In genomic region chr13:96426160-96426559, GRCh38 we compare ENCODE assay signal across 21 cellular contexts.
DNase-seq lines count a peak whose midpoint lies in the region; ATAC-seq and TF ChIP-seq lines count a peak whose summit lies in the region.
"Had no signal": no experiment of that assay in that cellular context is flagged by ENCODE, and none has a peak within 500 bp of the region (broad histone marks: within the 10 kb centered on the region; RNA-seq: fewer than 3 reads in every experiment).

No MANE protein-coding gene starts in this region.

- no peak overlapping the region for H3K4me3 ChIP-seq in HEK293 (ENCODE audit: low read depth, low read length)
- H3K4me3 ChIP-seq in OCI-LY3 (ENCODE audit: low read length) = no peak overlapping the region
- H3K4me3 ChIP-seq: BLaER1 treated with 17β-estradiol and CSF1 and Interleukin-3, amounts not matched to agents 10 nM and 100 nM; MG63; PC-9 had no signal

- DNase-seq in NCI-H1105 (lab: John Stamatoyannopoulos, UW) (peak; percentile 55), NCI-H2081 treated with DMSO at 0.1 percent for 48 hours (lab: John Stamatoyannopoulos, UW) (peak; percentile 35), C1 segment of cervical spinal cord (lab: John Stamatoyannopoulos, UW) (no peak), mesenteric fat pad (ENCODE audit: low spot score) (no peak)
- DNase-seq: CD8-positive, alpha-beta memory T cell; H7; Karpas-422; MG63; NCI-H1048; NCI-H2029; NCI-H2227 treated with DMSO at 0.1 percent for 48 hours; NCI-H526 treated with DMSO at 0.1 percent for 48 hours; PC-9; SIG-M5; T-cell had no signal

- H3K9ac ChIP-seq in OCI-LY3 (ENCODE audit: low read length) = no peak overlapping the region
- H3K9ac ChIP-seq: BLaER1 treated with 17β-estradiol and CSF1 and Interleukin-3, amounts not matched to agents 10 nM and 100 nM had no signal

- no peak for ATAC-seq in HG03565 (IDR thresholded peaks at IDR 0.05; ENCODE audit: unreplicated experiment)
- ATAC-seq: SK-N-SH treated with all-trans-retinoic acid at 6 μM for 48 hours, T-cell had no signal

- H3K79me2 ChIP-seq in OCI-LY3 (ENCODE audit: low read length) = no peaks in the 10 kb centered on the region

- no peaks in the 10 kb centered on the region for H3K9me3 ChIP-seq in HEK293 (ENCODE audit: control insufficient read depth, insufficient read depth, low read depth, low read length)
- no peaks in the 10 kb centered on the region for H3K9me3 ChIP-seq in OCI-LY3 (ENCODE audit: insufficient read depth, low read length)
- H3K9me3 ChIP-seq: BLaER1 treated with 17β-estradiol and CSF1 and Interleukin-3, amounts not matched to agents 10 nM and 100 nM; MG63 had no signal

- no peak for TF ChIP-seq CTCF in HEK293 (tag by site-specific recombination; IDR thresholded peaks at IDR 0.05)
- TF ChIP-seq CTCF in OCI-LY3 (IDR thresholded peaks at IDR 0.05; ENCODE audit: low read depth, low read length) = no peak

- POLR2A ChIA-PET in HEK293 (lab: Yijun Ruan, JAX) = no interaction called here

- H3K36me3 ChIP-seq in HEK293 (ENCODE audit: control insufficient read depth in 2 of 2, insufficient read depth in 1 of 2, low read length in 2 of 2) (no peaks in the 10 kb centered on the region), OCI-LY3 (replicated peaks; ENCODE audit: low read depth, low read length) (no peaks in the 10 kb centered on the region)
- H3K36me3 ChIP-seq: BLaER1 treated with 17β-estradiol and CSF1 and Interleukin-3, amounts not matched to agents 10 nM and 100 nM; MG63 had no signal

- H3K27ac ChIP-seq in HEK293 (ENCODE audit: extremely low read depth, low read depth, low read length) (no peak overlapping the region), OCI-LY3 (ENCODE audit: low read length) (no peak overlapping the region)
- H3K27ac ChIP-seq: BLaER1 treated with 17β-estradiol and CSF1 and Interleukin-3, amounts not matched to agents 10 nM and 100 nM; PC-9; RWPE1 had no signal

- H4K20me1 ChIP-seq in OCI-LY3 (ENCODE audit: insufficient read depth, low read length) = no peaks in the 10 kb centered on the region
- H4K20me1 ChIP-seq: BLaER1 treated with 17β-estradiol and CSF1 and Interleukin-3, amounts not matched to agents 10 nM and 100 nM had no signal

- H3K27me3 ChIP-seq in OCI-LY3 (ENCODE audit: low read depth, low read length) = no peaks in the 10 kb centered on the region
- H3K27me3 ChIP-seq: BLaER1 treated with 17β-estradiol and CSF1 and Interleukin-3, amounts not matched to agents 10 nM and 100 nM; MG63 had no signal

- H3K4me1 ChIP-seq in HEK293 (ENCODE audit: control insufficient read depth, insufficient read depth, low read length) (no peaks in the 10 kb centered on the region), OCI-LY3 (ENCODE audit: low read length) (no peaks in the 10 kb centered on the region)

- 0 out of 2 replicates have a peak overlapping the region, but pooled peaks have one; percentile 0 for H2AFZ ChIP-seq in OCI-LY3 (ENCODE audit: low read depth, low read length)
- H2AFZ ChIP-seq: PC-9 had no signal

- no peak overlapping the region for H3K4me2 ChIP-seq in OCI-LY3 (ENCODE audit: low read length)
- H3K4me2 ChIP-seq: BLaER1 treated with 17β-estradiol and CSF1 and Interleukin-3, amounts not matched to agents 10 nM and 100 nM; PC-9 had no signal

- CTCF ChIA-PET in HEK293 (lab: Yijun Ruan, JAX) = no interaction called here

TF ChIP-seq in HEK293, 187 proteins besides CTCF, POLR2A, EP300 and RAD21:
- TF ChIP-seq SP7 (tag by site-specific recombination; IDR thresholded peaks at IDR 0.05) (peak; percentile 69), GLI4 (tag by site-specific recombination; IDR thresholded peaks at IDR 0.05) (no peak), PRDM6 (tag by site-specific recombination; IDR thresholded peaks at IDR 0.05) (peak; percentile 59; the same call in 1 of the 2 replicates)
TF ChIP-seq in HEK293: peak in this region for 2.

Comparison
In these comparisons a context has a peak if more than half of its experiments do, and no peak if none do; other contexts are left out.
1. DNase-seq: peak in NCI-H1105 (single experiment) and NCI-H2081 treated with DMSO at 0.1 percent for 48 hours (single experiment); none in C1 segment of cervical spinal cord (0 of 14) and mesenteric fat pad (single experiment).